ENCODE assay signal across 1 cellular context in genomic region chr11:77589521-77590193, GRCh38.
A peak's percentile ranks its signal among the peaks of the same experiment; 100 is the strongest.
TF ChIP-seq lines count a peak whose summit lies in the region.

Gene AQP11, plus strand, starts transcription at chr11:77589953. Its CDS starts 40 bp downstream, at chr11:77589993.

TF ChIP-seq in HepG2, 621 proteins besides CTCF, POLR2A, EP300 and RAD21 (continued from another document and continues in another):
- peak; percentile 94 for TF ChIP-seq ZFY (CRISPR knock-in tag; IDR thresholded peaks at IDR 0.05)
- no peak; the same call in 1 of the 2 replicates for TF ChIP-seq JDP2 (CRISPR knock-in tag; IDR thresholded peaks at IDR 0.05; ENCODE audit: borderline replicate concordance)
- no peak for TF ChIP-seq ZNF598 (CRISPR knock-in tag; IDR thresholded peaks at IDR 0.05; ENCODE audit: borderline replicate concordance)
- TF ChIP-seq STAG1 (CRISPR knock-in tag; IDR thresholded peaks at IDR 0.05), result 0 out of 2 replicates have a peak, but pooled peaks have one; percentile 9
- TF ChIP-seq ZNF136 (CRISPR knock-in tag; IDR thresholded peaks at IDR 0.05; ENCODE audit: low read depth), result no peak
- no peak for TF ChIP-seq ZNF362 (CRISPR knock-in tag; IDR thresholded peaks at IDR 0.05; ENCODE audit: borderline replicate concordance)
- no peak for TF ChIP-seq ZBTB40 (IDR thresholded peaks at IDR 0.05)
- TF ChIP-seq ZBTB40 (CRISPR knock-in tag; IDR thresholded peaks at IDR 0.05), result no peak; the same call in 1 of the 2 replicates
- TF ChIP-seq PAWR (CRISPR knock-in tag; IDR thresholded peaks at IDR 0.05; ENCODE audit: borderline replicate concordance), result 0 out of 2 replicates have a peak, but pooled peaks have one; percentile 46
- TF ChIP-seq BORCS8-MEF2B (CRISPR knock-in tag; IDR thresholded peaks at IDR 0.05), result peak; percentile 71; the same call in 1 of the 2 replicates
- no peak for TF ChIP-seq GTF3A (CRISPR knock-in tag; conservative IDR thresholded peaks at IDR 0.05)
- TF ChIP-seq WIZ (CRISPR knock-in tag; IDR thresholded peaks at IDR 0.05), result no peak
- TF ChIP-seq RFX1 (IDR thresholded peaks at IDR 0.05), result no peak
- no peak for TF ChIP-seq ZFP62 (CRISPR knock-in tag; IDR thresholded peaks at IDR 0.05)
- no peak for TF ChIP-seq ZNF570 (CRISPR knock-in tag; IDR thresholded peaks at IDR 0.05; ENCODE audit: borderline replicate concordance)
- TF ChIP-seq, protein P1, sequence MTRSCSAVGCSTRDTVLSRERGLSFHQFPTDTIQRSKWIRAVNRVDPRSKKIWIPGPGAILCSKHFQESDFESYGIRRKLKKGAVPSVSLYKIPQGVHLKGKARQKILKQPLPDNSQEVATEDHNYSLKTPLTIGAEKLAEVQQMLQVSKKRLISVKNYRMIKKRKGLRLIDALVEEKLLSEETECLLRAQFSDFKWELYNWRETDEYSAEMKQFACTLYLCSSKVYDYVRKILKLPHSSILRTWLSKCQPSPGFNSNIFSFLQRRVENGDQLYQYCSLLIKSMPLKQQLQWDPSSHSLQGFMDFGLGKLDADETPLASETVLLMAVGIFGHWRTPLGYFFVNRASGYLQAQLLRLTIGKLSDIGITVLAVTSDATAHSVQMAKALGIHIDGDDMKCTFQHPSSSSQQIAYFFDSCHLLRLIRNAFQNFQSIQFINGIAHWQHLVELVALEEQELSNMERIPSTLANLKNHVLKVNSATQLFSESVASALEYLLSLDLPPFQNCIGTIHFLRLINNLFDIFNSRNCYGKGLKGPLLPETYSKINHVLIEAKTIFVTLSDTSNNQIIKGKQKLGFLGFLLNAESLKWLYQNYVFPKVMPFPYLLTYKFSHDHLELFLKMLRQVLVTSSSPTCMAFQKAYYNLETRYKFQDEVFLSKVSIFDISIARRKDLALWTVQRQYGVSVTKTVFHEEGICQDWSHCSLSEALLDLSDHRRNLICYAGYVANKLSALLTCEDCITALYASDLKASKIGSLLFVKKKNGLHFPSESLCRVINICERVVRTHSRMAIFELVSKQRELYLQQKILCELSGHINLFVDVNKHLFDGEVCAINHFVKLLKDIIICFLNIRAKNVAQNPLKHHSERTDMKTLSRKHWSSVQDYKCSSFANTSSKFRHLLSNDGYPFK (CRISPR knock-in tag; IDR thresholded peaks at IDR 0.05; ENCODE audit: borderline replicate concordance), result no peak
- TF ChIP-seq TBL1XR1 (IDR thresholded peaks at IDR 0.05; ENCODE audit: borderline replicate concordance, low read length, partially characterized antibody), result no peak
- peak; percentile 86 for TF ChIP-seq POLR2G (IDR thresholded peaks at IDR 0.05; ENCODE audit: low read depth, low read length)
- TF ChIP-seq ZNF616 (CRISPR knock-in tag; IDR thresholded peaks at IDR 0.05; ENCODE audit: low read depth), result no peak
- no peak for TF ChIP-seq ZNF644 (CRISPR knock-in tag; IDR thresholded peaks at IDR 0.05; ENCODE audit: low read depth)
- TF ChIP-seq TCF7 (IDR thresholded peaks at IDR 0.05; ENCODE audit: low read depth), result peak; percentile 74
- TF ChIP-seq ZNF605 (CRISPR knock-in tag; IDR thresholded peaks at IDR 0.05), result no peak
- TF ChIP-seq ZNF343 (CRISPR knock-in tag; IDR thresholded peaks at IDR 0.05), result peak; percentile 76; the same call in 1 of the 2 replicates
- TF ChIP-seq ZNF367 (CRISPR knock-in tag; IDR thresholded peaks at IDR 0.05; ENCODE audit: borderline replicate concordance), result no peak; the same call in 1 of the 2 replicates
- 0 out of 2 replicates have a peak, but pooled peaks have one; percentile 37 for TF ChIP-seq ZNF253 (CRISPR knock-in tag; IDR thresholded peaks at IDR 0.05; ENCODE audit: borderline replicate concordance)
- TF ChIP-seq ZNF496 (CRISPR knock-in tag; IDR thresholded peaks at IDR 0.05; ENCODE audit: insufficient replicate concordance), result no peak
- TF ChIP-seq PRDM10 (CRISPR knock-in tag; IDR thresholded peaks at IDR 0.05; ENCODE audit: low read depth), result peak; percentile 51; the same call in 1 of the 2 replicates
- TF ChIP-seq MEF2D (CRISPR knock-in tag; IDR thresholded peaks at IDR 0.05), result no peak
- TF ChIP-seq KLF9 (CRISPR knock-in tag; IDR thresholded peaks at IDR 0.05; ENCODE audit: low read depth), result no peak
- TF ChIP-seq, protein P2, sequence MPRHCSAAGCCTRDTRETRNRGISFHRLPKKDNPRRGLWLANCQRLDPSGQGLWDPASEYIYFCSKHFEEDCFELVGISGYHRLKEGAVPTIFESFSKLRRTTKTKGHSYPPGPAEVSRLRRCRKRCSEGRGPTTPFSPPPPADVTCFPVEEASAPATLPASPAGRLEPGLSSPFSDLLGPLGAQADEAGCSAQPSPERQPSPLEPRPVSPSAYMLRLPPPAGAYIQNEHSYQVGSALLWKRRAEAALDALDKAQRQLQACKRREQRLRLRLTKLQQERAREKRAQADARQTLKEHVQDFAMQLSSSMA (CRISPR knock-in tag; IDR thresholded peaks at IDR 0.05), result no peak
- no peak for TF ChIP-seq ZMAT5 (CRISPR knock-in tag; IDR thresholded peaks at IDR 0.05; ENCODE audit: borderline replicate concordance, low read depth)
- peak; percentile 13; the same call in 1 of the 2 replicates for TF ChIP-seq IRF9 (CRISPR knock-in tag; IDR thresholded peaks at IDR 0.05; ENCODE audit: borderline replicate concordance)
- TF ChIP-seq HOXA5 (CRISPR knock-in tag; IDR thresholded peaks at IDR 0.05), result 0 out of 2 replicates have a peak, but pooled peaks have one; percentile 26
- TF ChIP-seq ZNF225 (CRISPR knock-in tag; IDR thresholded peaks at IDR 0.05), result no peak; the same call in 1 of the 2 replicates
- peak; percentile 56; the same call in 1 of the 2 replicates for TF ChIP-seq ZBTB42 (CRISPR knock-in tag; IDR thresholded peaks at IDR 0.05)
- TF ChIP-seq ZNF335 (CRISPR knock-in tag; IDR thresholded peaks at IDR 0.05), result no peak; the same call in 1 of the 2 replicates
- peak; percentile 77 for TF ChIP-seq MED8 (CRISPR knock-in tag; IDR thresholded peaks at IDR 0.05; ENCODE audit: insufficient replicate concordance)
- TF ChIP-seq ZNF234 (CRISPR knock-in tag; conservative IDR thresholded peaks at IDR 0.05), result no peak; the same call in 1 of the 2 replicates
- peak; percentile 88 for TF ChIP-seq MYPOP (CRISPR knock-in tag; IDR thresholded peaks at IDR 0.05)
- no peak for TF ChIP-seq NFKBIZ (CRISPR knock-in tag; IDR thresholded peaks at IDR 0.05)
